1 cellular context compared by ENCODE assay signal in the genomic region with DNA sequence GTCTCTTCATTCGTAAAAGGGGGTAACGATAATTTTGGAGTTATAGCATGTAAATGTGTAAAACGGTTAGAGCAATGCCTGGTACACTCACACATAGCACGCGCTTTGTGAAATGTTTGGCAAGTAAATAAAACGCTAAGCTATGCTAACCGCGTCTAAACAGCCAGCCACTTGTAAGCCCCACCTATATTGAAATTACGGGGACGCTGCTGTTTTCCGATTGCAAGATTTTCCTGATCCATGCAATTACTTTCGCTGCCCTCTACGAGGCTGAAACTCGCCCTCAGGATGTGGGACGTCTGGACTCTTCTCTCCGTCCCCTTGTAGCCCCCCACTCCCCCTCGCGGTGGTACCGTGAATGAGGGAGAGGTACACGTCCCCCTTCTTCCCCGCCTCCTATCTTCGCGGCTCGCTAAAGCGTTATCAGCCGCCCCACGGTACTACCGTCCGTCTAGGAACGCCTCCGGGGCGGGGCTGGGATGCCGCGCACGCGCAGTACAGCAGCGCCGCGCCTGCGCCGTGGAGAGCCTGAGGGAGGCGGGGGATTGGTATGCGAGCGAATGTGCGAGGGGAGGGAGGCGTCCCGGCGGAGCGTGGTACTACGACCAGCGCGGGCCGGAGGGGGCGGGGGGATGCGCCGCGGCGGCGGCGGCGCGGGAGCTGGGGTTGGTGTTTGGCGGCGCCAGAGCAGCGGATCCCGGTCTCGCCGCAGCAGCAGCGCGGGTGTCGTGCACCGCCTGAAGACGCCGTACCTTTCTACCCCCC.
TF ChIP-seq lines count a peak whose summit lies in the region.

Gene STIM2, plus strand, starts transcription at position 685 of the 765 bp plus-strand sequence.

TF ChIP-seq in HepG2, 621 proteins besides CTCF, POLR2A, EP300 and RAD21 (continued from another document and continues in another):
- no peak for TF ChIP-seq DMTF1 (CRISPR knock-in tag; IDR thresholded peaks at IDR 0.05)
- TF ChIP-seq, protein P1, sequence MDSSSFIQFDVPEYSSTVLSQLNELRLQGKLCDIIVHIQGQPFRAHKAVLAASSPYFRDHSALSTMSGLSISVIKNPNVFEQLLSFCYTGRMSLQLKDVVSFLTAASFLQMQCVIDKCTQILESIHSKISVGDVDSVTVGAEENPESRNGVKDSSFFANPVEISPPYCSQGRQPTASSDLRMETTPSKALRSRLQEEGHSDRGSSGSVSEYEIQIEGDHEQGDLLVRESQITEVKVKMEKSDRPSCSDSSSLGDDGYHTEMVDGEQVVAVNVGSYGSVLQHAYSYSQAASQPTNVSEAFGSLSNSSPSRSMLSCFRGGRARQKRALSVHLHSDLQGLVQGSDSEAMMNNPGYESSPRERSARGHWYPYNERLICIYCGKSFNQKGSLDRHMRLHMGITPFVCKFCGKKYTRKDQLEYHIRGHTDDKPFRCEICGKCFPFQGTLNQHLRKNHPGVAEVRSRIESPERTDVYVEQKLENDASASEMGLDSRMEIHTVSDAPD (CRISPR knock-in tag; IDR thresholded peaks at IDR 0.05): no peak
- no peak for TF ChIP-seq ZNF484 (CRISPR knock-in tag; IDR thresholded peaks at IDR 0.05; ENCODE audit: borderline replicate concordance, low read depth)
- TF ChIP-seq TBX2 (CRISPR knock-in tag; IDR thresholded peaks at IDR 0.05; ENCODE audit: borderline replicate concordance): peak; percentile 75
- TF ChIP-seq NFE2L2 (IDR thresholded peaks at IDR 0.05; ENCODE audit: low read length): no peak
- TF ChIP-seq, protein P2, sequence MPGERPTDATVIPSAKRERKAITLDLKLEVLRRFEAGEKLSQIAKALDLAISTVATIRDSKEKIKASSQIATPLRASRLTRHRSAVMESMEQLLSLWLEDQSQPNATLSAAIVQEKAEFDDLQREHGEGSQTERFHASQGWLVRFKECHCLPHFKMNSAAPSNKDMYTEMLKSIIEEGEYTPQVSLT (CRISPR knock-in tag; IDR thresholded peaks at IDR 0.05; ENCODE audit: borderline replicate concordance, low read depth): no peak
- no peak for TF ChIP-seq NR1H2 (CRISPR knock-in tag; IDR thresholded peaks at IDR 0.05; ENCODE audit: borderline replicate concordance, low read depth)
- no peak for TF ChIP-seq STAT5B (CRISPR knock-in tag; IDR thresholded peaks at IDR 0.05)
- TF ChIP-seq ZBTB8A (CRISPR knock-in tag; IDR thresholded peaks at IDR 0.05; ENCODE audit: borderline replicate concordance, low read depth): no peak
- TF ChIP-seq ZNF839 (CRISPR knock-in tag; IDR thresholded peaks at IDR 0.05; ENCODE audit: borderline replicate concordance): peak; percentile 31; the same call in 1 of the 2 replicates
- TF ChIP-seq ZNF709 (CRISPR knock-in tag; IDR thresholded peaks at IDR 0.05): peak; percentile 65; the same call in 1 of the 2 replicates
- TF ChIP-seq ZHX1 (CRISPR knock-in tag; IDR thresholded peaks at IDR 0.05; ENCODE audit: low read depth): no peak
- TF ChIP-seq PHF21A (CRISPR knock-in tag; IDR thresholded peaks at IDR 0.05): peak; percentile 68; the same call in 1 of the 2 replicates
- TF ChIP-seq NFYC (CRISPR knock-in tag; IDR thresholded peaks at IDR 0.05): no peak
- TF ChIP-seq NCOA1 (CRISPR knock-in tag; IDR thresholded peaks at IDR 0.05): no peak
- TF ChIP-seq RELA (CRISPR knock-in tag; IDR thresholded peaks at IDR 0.05): no peak
- no peak for TF ChIP-seq CEBPB (IDR thresholded peaks at IDR 0.05; ENCODE audit: borderline replicate concordance, low read depth, low read length)
- no peak for TF ChIP-seq RBM22 (optimal IDR thresholded peaks at IDR 0.05; ENCODE audit: low read length)
- no peak for TF ChIP-seq TRIM24 (CRISPR knock-in tag; IDR thresholded peaks at IDR 0.05)
- peak; percentile 63 for TF ChIP-seq ASH2L (IDR thresholded peaks at IDR 0.05; ENCODE audit: insufficient read length, low read depth, low read length)
- TF ChIP-seq THRA (CRISPR knock-in tag; IDR thresholded peaks at IDR 0.05; ENCODE audit: borderline replicate concordance): no peak
- TF ChIP-seq ZNF367 (CRISPR knock-in tag; IDR thresholded peaks at IDR 0.05; ENCODE audit: borderline replicate concordance): no peak
- TF ChIP-seq, protein P3, sequence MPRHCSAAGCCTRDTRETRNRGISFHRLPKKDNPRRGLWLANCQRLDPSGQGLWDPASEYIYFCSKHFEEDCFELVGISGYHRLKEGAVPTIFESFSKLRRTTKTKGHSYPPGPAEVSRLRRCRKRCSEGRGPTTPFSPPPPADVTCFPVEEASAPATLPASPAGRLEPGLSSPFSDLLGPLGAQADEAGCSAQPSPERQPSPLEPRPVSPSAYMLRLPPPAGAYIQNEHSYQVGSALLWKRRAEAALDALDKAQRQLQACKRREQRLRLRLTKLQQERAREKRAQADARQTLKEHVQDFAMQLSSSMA (CRISPR knock-in tag; IDR thresholded peaks at IDR 0.05): no peak
- TF ChIP-seq, protein P4, sequence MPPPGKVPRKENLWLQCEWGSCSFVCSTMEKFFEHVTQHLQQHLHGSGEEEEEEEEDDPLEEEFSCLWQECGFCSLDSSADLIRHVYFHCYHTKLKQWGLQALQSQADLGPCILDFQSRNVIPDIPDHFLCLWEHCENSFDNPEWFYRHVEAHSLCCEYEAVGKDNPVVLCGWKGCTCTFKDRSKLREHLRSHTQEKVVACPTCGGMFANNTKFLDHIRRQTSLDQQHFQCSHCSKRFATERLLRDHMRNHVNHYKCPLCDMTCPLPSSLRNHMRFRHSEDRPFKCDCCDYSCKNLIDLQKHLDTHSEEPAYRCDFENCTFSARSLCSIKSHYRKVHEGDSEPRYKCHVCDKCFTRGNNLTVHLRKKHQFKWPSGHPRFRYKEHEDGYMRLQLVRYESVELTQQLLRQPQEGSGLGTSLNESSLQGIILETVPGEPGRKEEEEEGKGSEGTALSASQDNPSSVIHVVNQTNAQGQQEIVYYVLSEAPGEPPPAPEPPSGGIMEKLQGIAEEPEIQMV (CRISPR knock-in tag; IDR thresholded peaks at IDR 0.05; ENCODE audit: low read depth): 0 out of 2 replicates have a peak, but pooled peaks have one; percentile 40
- TF ChIP-seq ZNF142 (CRISPR knock-in tag; IDR thresholded peaks at IDR 0.05): peak; percentile 72; the same call in 1 of the 2 replicates
- TF ChIP-seq AHR (CRISPR knock-in tag; IDR thresholded peaks at IDR 0.05): no peak; the same call in 1 of the 2 replicates
- TF ChIP-seq ZNF530 (CRISPR knock-in tag; IDR thresholded peaks at IDR 0.05; ENCODE audit: low read depth): no peak
- no peak for TF ChIP-seq ZNF3 (CRISPR knock-in tag; IDR thresholded peaks at IDR 0.05)
- TF ChIP-seq MYNN (CRISPR knock-in tag; IDR thresholded peaks at IDR 0.05; ENCODE audit: low read depth): no peak
- TF ChIP-seq, protein P5, sequence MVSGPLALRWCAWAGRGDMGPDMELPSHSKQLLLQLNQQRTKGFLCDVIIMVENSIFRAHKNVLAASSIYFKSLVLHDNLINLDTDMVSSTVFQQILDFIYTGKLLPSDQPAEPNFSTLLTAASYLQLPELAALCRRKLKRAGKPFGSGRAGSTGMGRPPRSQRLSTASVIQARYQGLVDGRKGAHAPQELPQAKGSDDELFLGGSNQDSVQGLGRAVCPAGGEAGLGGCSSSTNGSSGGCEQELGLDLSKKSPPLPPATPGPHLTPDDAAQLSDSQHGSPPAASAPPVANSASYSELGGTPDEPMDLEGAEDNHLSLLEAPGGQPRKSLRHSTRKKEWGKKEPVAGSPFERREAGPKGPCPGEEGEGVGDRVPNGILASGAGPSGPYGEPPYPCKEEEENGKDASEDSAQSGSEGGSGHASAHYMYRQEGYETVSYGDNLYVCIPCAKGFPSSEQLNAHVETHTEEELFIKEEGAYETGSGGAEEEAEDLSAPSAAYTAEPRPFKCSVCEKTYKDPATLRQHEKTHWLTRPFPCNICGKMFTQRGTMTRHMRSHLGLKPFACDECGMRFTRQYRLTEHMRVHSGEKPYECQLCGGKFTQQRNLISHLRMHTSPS (CRISPR knock-in tag; IDR thresholded peaks at IDR 0.05; ENCODE audit: low read depth): 0 out of 2 replicates have a peak, but pooled peaks have one; percentile 22
- TF ChIP-seq, protein P6, sequence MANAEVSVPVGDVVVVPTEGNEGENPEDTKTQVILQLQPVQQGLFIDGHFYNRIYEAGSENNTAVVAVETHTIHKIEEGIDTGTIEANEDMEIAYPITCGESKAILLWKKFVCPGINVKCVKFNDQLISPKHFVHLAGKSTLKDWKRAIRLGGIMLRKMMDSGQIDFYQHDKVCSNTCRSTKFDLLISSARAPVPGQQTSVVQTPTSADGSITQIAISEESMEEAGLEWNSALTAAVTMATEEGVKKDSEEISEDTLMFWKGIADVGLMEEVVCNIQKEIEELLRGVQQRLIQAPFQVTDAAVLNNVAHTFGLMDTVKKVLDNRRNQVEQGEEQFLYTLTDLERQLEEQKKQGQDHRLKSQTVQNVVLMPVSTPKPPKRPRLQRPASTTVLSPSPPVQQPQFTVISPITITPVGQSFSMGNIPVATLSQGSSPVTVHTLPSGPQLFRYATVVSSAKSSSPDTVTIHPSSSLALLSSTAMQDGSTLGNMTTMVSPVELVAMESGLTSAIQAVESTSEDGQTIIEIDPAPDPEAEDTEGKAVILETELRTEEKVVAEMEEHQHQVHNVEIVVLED (CRISPR knock-in tag; IDR thresholded peaks at IDR 0.05; ENCODE audit: borderline replicate concordance): peak; percentile 76
- TF ChIP-seq LCORL (IDR thresholded peaks at IDR 0.05): no peak
- TF ChIP-seq LCORL (CRISPR knock-in tag; IDR thresholded peaks at IDR 0.05): peak; percentile 69; the same call in 1 of the 2 replicates
